Comparison of ENCODE assay signal across 31 cellular contexts in genomic region chr17:77927777-77928518, GRCh38. TPM values are rescaled to one million over a fixed set of nuclear protein-coding genes. Genes with fewer than 3 reads are reported as not detected.
DNase-seq lines count a peak whose midpoint lies in the region; ATAC-seq and TF ChIP-seq lines count a peak whose summit lies in the region.
"Had no signal": no experiment of that assay in that cellular context is flagged by ENCODE, and none has a peak within 500 bp of the region (broad histone marks: within the 10 kb centered on the region; RNA-seq: fewer than 3 reads in every experiment).

No MANE protein-coding gene starts in this region.

- H2BK20ac ChIP-seq in H9 (ENCODE audit: low read depth, low read length, poor library complexity, severe bottlenecking): no peak overlapping the region

- H3K27me3 ChIP-seq in BLaER1: 0 out of 2 replicates have a peak, but pooled peaks cover 3% of the 10 kb centered on the region
- no peaks in the 10 kb centered on the region for H3K27me3 ChIP-seq in H9 (ENCODE audit: insufficient read depth, low read length)
- H3K27me3 ChIP-seq in naive thymus-derived CD4-positive, alpha-beta T cell (ENCODE audit: control insufficient read depth in 2 of 2, insufficient read depth in 2 of 2, low read length in 2 of 2): no peaks in the 10 kb centered on the region
- H3K27me3 ChIP-seq in psoas muscle (ENCODE audit: insufficient read depth in 3 of 3, low read length in 2 of 3): peaks cover 0 to 18% (median 0%) of the 10 kb centered on the region in 3 donors
- H3K27me3 ChIP-seq: BE2C had no signal

- no peak overlapping the region for H4K8ac ChIP-seq in H9 (replicated peaks; ENCODE audit: insufficient read length, low read depth, low read length)

- H3K36me3 ChIP-seq in BLaER1 (no peaks in the 10 kb centered on the region), psoas muscle (ENCODE audit: insufficient read depth in 1 of 2, low read depth in 1 of 2) (no peaks in the 10 kb centered on the region)
- no peaks in the 10 kb centered on the region for H3K36me3 ChIP-seq in naive thymus-derived CD4-positive, alpha-beta T cell (ENCODE audit: control insufficient read depth in 2 of 3, insufficient read depth in 3 of 3, low read length in 3 of 3)
- H3K36me3 ChIP-seq: BE2C, MG63, prostate gland had no signal

- intact Hi-C loops in naive thymus-derived CD4-positive, alpha-beta T cell (cut with micrococcal nuclease): no loop called here
- intact Hi-C loops in psoas muscle (cut with DNase I): no loop called here

- no peaks in the 10 kb centered on the region for H3K9me3 ChIP-seq in BLaER1
- no peaks in the 10 kb centered on the region for H3K9me3 ChIP-seq in H9 (ENCODE audit: control insufficient read depth, low read depth, low read length)
- H3K9me3 ChIP-seq in naive thymus-derived CD4-positive, alpha-beta T cell (ENCODE audit: control insufficient read depth in 2 of 3, low read length in 3 of 3): no peaks in the 10 kb centered on the region
- no peaks in the 10 kb centered on the region for H3K9me3 ChIP-seq in psoas muscle
- H3K9me3 ChIP-seq: BE2C, Caco-2, MG63, prostate gland had no signal

- H3K4me1 Mint-ChIP-seq in H9 (peaks cover 72 to 79% of the 10 kb centered on the region in 2 experiments), brain (peaks cover 85% of the 10 kb centered on the region)
- H3K4me1 Mint-ChIP-seq in naive thymus-derived CD4-positive, alpha-beta T cell: peaks cover 12 to 30% (median 28%) of the 10 kb centered on the region in 7 donors

- TF ChIP-seq CTCF in H9 (conservative IDR thresholded peaks at IDR 0.05): no peak
- no peak for TF ChIP-seq CTCF in brain (conservative IDR thresholded peaks at IDR 0.05)
- TF ChIP-seq CTCF in psoas muscle (IDR thresholded peaks at IDR 0.05): no peak

- no peak overlapping the region for H2BK15ac ChIP-seq in H9 (ENCODE audit: low read depth, low read length)

- H2AK5ac ChIP-seq in H9 (ENCODE audit: insufficient read length, low read length): no peak overlapping the region

- no peak overlapping the region for H3K4me3 ChIP-seq in BLaER1
- no peak overlapping the region for H3K4me3 ChIP-seq in naive thymus-derived CD4-positive, alpha-beta T cell (ENCODE audit: low read length)
- no peak overlapping the region for H3K4me3 ChIP-seq in psoas muscle
- H3K4me3 ChIP-seq: K562, MG63, prostate gland had no signal

- CTCF ChIA-PET in naive thymus-derived CD4-positive, alpha-beta T cell (lab: Charles Lee): interaction anchor here (1.1 kb wide), 1 partner anchor 11 kb away, joined by 3 read pairs; no protein-coding TSS in a partner anchor

- H3K27me3 Mint-ChIP-seq in H9 (ENCODE audit: low read depth) (peaks cover 50% of the 10 kb centered on the region), brain (peaks cover 17% of the 10 kb centered on the region)
- H3K27me3 Mint-ChIP-seq in naive thymus-derived CD4-positive, alpha-beta T cell: peaks cover 0 to 13% (median 0%) of the 10 kb centered on the region in 5 donors
- H3K27me3 Mint-ChIP-seq: activated CD4-positive, alpha-beta memory T cell treated with anti-CD3 and anti-CD28 coated beads for 36 hours had no signal

- no peak overlapping the region for H3K56ac ChIP-seq in H9 (ENCODE audit: insufficient read length, low read depth, low read length)

- H3K9me3 Mint-ChIP-seq in H9 (no peaks in the 10 kb centered on the region; a peak in 2 of 5 replicates), brain (peaks cover 0 to 3% (median 0%) of the 10 kb centered on the region in 5 experiments)
- peaks cover 0 to 2% (median 0%) of the 10 kb centered on the region in 11 donors for H3K9me3 Mint-ChIP-seq in naive thymus-derived CD4-positive, alpha-beta T cell
- H3K9me3 Mint-ChIP-seq: activated CD4-positive, alpha-beta memory T cell treated with anti-CD3 and anti-CD28 coated beads for 36 hours; activated T-helper 1 cell treated with anti-CD3 and anti-CD28 coated beads, Interleukin-12 subunit alpha, Interleukin-12 subunit beta, Interleukin-2, Interleukin-4 antibody, amounts not matched to agents 30 ng/mL and 10 ng/mL and 1 ng/mL, durations not matched to agents 14 hours and 24 hours and 36 hours; immature natural killer cell had no signal

- WGBS in H9 (ENCODE audit: extremely low coverage, insufficient read length, low lambda C conversion rate): no CpG with 5 or more reads among the region's 16 CpGs
- 78 to 84% (median 79%) methylated on average over 16 of the region's 16 CpGs for WGBS in psoas muscle, 3 donors

- H3K4me1 ChIP-seq in BLaER1: peaks cover 42% of the 10 kb centered on the region
- peaks cover 18% of the 10 kb centered on the region; the same call in 1 of the 2 replicates for H3K4me1 ChIP-seq in H9 (ENCODE audit: insufficient read depth, low read length)
- peaks cover 10% of the 10 kb centered on the region in 2 donors for H3K4me1 ChIP-seq in naive thymus-derived CD4-positive, alpha-beta T cell (ENCODE audit: control insufficient read depth in 2 of 2, insufficient read depth in 2 of 2, low read length in 2 of 2)
- no peaks in the 10 kb centered on the region for H3K4me1 ChIP-seq in psoas muscle
- H3K4me1 ChIP-seq: BE2C, Caco-2, prostate gland had no signal

- peak overlapping the region; percentile 85 for H3K4me2 ChIP-seq in BLaER1
- no peak overlapping the region for H3K4me2 ChIP-seq in H9 (ENCODE audit: insufficient read depth, insufficient read length, low read length)

- no peak for ATAC-seq in naive thymus-derived CD4-positive, alpha-beta T cell
- ATAC-seq in psoas muscle (no peak), HG02970 (IDR thresholded peaks at IDR 0.05; ENCODE audit: low FRiP score, unreplicated experiment) (no peak), GM18868 (IDR thresholded peaks at IDR 0.05; ENCODE audit: unreplicated experiment) (no peak)
- ATAC-seq: K562, left colon had no signal

- H2BK5ac ChIP-seq in H9 (ENCODE audit: insufficient read length, low read length): no peak overlapping the region

- H3K4me3 Mint-ChIP-seq in H9 (no peak overlapping the region; a peak in 2 of 5 replicates), brain (no peak overlapping the region)
- H3K4me3 Mint-ChIP-seq in naive thymus-derived CD4-positive, alpha-beta T cell: peak overlapping the region in 7 of 10 donors; percentile 15 to 73 (median 38)
- H3K4me3 Mint-ChIP-seq: activated CD4-positive, alpha-beta memory T cell treated with anti-CD3 and anti-CD28 coated beads for 36 hours; activated T-helper 1 cell treated with anti-CD3 and anti-CD28 coated beads, Interleukin-12 subunit alpha, Interleukin-12 subunit beta, Interleukin-2, Interleukin-4 antibody, amounts not matched to agents 30 ng/mL and 10 ng/mL and 1 ng/mL, durations not matched to agents 14 hours and 24 hours and 36 hours; immature natural killer cell had no signal

- peak overlapping the region; percentile 7 for H3K18ac ChIP-seq in H9 (ENCODE audit: insufficient read length, low read depth, low read length)

- H3T11ph ChIP-seq in H9 (ENCODE audit: low read length): no peak overlapping the region

- H4K5ac ChIP-seq in H9 (ENCODE audit: insufficient read length, low read depth, low read length): no peak overlapping the region

- H3K36me3 Mint-ChIP-seq in H9 (ENCODE audit: insufficient read depth in 1 of 3, low read depth in 3 of 3) (no peaks in the 10 kb centered on the region), brain (no peaks in the 10 kb centered on the region)
- H3K36me3 Mint-ChIP-seq in naive thymus-derived CD4-positive, alpha-beta T cell: no peaks in the 10 kb centered on the region
- H3K36me3 Mint-ChIP-seq: activated CD4-positive, alpha-beta memory T cell treated with anti-CD3 and anti-CD28 coated beads for 36 hours; immature natural killer cell had no signal

- no peak overlapping the region for H2AFZ ChIP-seq in H9 (ENCODE audit: low read length)

- H4K20me1 ChIP-seq in BLaER1 (no peaks in the 10 kb centered on the region), H9 (ENCODE audit: control insufficient read depth, insufficient read depth, insufficient read length) (peaks cover 2% of the 10 kb centered on the region)

- H3K27ac Mint-ChIP-seq in H9 (peak overlapping the region in 1 of 3 experiments; percentile 16; a peak in 2 of 7 replicates), brain (peak overlapping the region in 4 of 5 experiments; percentile 59 to 88 (median 80))
- peak overlapping the region in 3 of 9 donors; percentile 9 to 90 (median 84) for H3K27ac Mint-ChIP-seq in naive thymus-derived CD4-positive, alpha-beta T cell
- H3K27ac Mint-ChIP-seq: activated CD4-positive, alpha-beta memory T cell treated with anti-CD3 and anti-CD28 coated beads for 36 hours had no signal

- H3K79me1 ChIP-seq in H9 (ENCODE audit: insufficient read depth, low read depth, low read length, poor library complexity, severe bottlenecking): no peaks in the 10 kb centered on the region

- no peak overlapping the region for H3K23ac ChIP-seq in H9 (ENCODE audit: insufficient read length, low read depth, low read length)

- H3K9ac ChIP-seq in BLaER1 (no peak overlapping the region), H9 (ENCODE audit: extremely low read depth, insufficient read length, low read length) (no peak overlapping the region)

- H3K4ac ChIP-seq in H9 (ENCODE audit: low read depth, low read length): no peak overlapping the region

- H3K14ac ChIP-seq in H9 (ENCODE audit: insufficient read depth, low read length): peak overlapping the region; percentile 39; the same call in 1 of the 2 replicates

- H3K23me2 ChIP-seq in H9 (ENCODE audit: insufficient read length, low read depth, low read length, poor library complexity, severe bottlenecking): no peaks in the 10 kb centered on the region

- no peak overlapping the region for H4K91ac ChIP-seq in H9 (ENCODE audit: insufficient read length, low read depth, low read length)

- POLR2A ChIA-PET in naive thymus-derived CD4-positive, alpha-beta T cell (lab: Charles Lee): interaction anchor here (0.9 kb wide), 1 partner anchor 31 kb away, joined by 4 read pairs; the partner anchor contains the start of gene TNRC6C

- H2BK120ac ChIP-seq in H9 (ENCODE audit: low read depth, low read length, poor library complexity, severe bottlenecking): no peak overlapping the region

- no peaks in the 10 kb centered on the region for H3K79me2 ChIP-seq in H9 (ENCODE audit: insufficient read depth, low read length)

- no peak overlapping the region for H2BK12ac ChIP-seq in H9 (ENCODE audit: insufficient read length, low read depth, low read length)

- DNase-seq in H9 (no peak), psoas muscle (no peak), cortex of kidney (lab: John Stamatoyannopoulos, UW) (no peak)
- no peak for DNase-seq in naive thymus-derived CD4-positive, alpha-beta T cell
- DNase-seq: ACHN; activated CD4-positive, alpha-beta memory T cell treated with anti-CD3 and anti-CD28 coated beads for 36 hours; activated CD8-positive, alpha-beta memory T cell treated with anti-CD3 and anti-CD28 coated beads, Interleukin-2, amount 50 U/mL, for 48 hours; activated naive CD4-positive, alpha-beta T cell treated with anti-CD3 and anti-CD28 coated beads, Interleukin-2, amount 50 U/mL, for 16 hours; BE2C; Caco-2; DMS79; effector CD4-positive, alpha-beta T cell; GDM1; immature natural killer cell; left colon; MG63; NCI-H1105; NCI-H2029; NCI-H526; NK-92 treated with Interleukin-12 subunit alpha and Interleukin-12 subunit beta, amount 100 ng/mL, for 24 hours; stimulated activated CD4-positive, alpha-beta T cell treated with anti-CD3 and anti-CD28 coated beads, Interleukin-4, amount 100 ng/mL, for 1 hour; T-helper 2 cell; trophoblast cell had no signal

- H3K27ac ChIP-seq in BLaER1: no peak overlapping the region
- H3K27ac ChIP-seq in H9 (ENCODE audit: insufficient read length, low read depth, low read length): no peak overlapping the region
- H3K27ac ChIP-seq in naive thymus-derived CD4-positive, alpha-beta T cell (ENCODE audit: low read depth, low read length): no peak overlapping the region
- no peak overlapping the region for H3K27ac ChIP-seq in psoas muscle
- H3K27ac ChIP-seq: epithelial cell of prostate, prostate gland had no signal

RNA-seq across cellular contexts. Expression of gene TNRC6C, which starts 30.6 kb away (rescaled TPM):
- total RNA-seq in H9 (2021): 24.7 and 25.7 TPM in 2 replicates
- 5.8 TPM for polyA plus RNA-seq in brain (ENCODE audit: insufficient read depth, low read depth, low replicate concordance)
- total RNA-seq in naive thymus-derived CD4-positive, alpha-beta T cell: 100 to 1,000 TPM in 3 of 5 experiments, 10 to 100 TPM in 2; 28.6 to 133 (median 104) TPM
- 1 to 10 TPM; 7.4 to 8.2 TPM for polyA plus RNA-seq in naive thymus-derived CD4-positive, alpha-beta T cell
- 10 to 100 TPM; 11.4 to 22.4 (median 13.6) TPM for total RNA-seq in psoas muscle
- 1 to 10 TPM; 1.2 to 5.4 (median 1.4) TPM for polyA plus RNA-seq in psoas muscle

Comparison
In these comparisons a context has a peak if more than half of its experiments do, and no peak if none do; other contexts are left out.
1. H3K4me3 Mint-ChIP-seq: peak in naive thymus-derived CD4-positive, alpha-beta T cell (7 of 10); none in H9 (0 of 2) and brain (0 of 5).